18 cellular contexts compared by ENCODE assay signal in genomic region chr5:115737452-115737851, GRCh38.
"Had no signal": no experiment of that assay in that cellular context is flagged by ENCODE, and none has a peak within 500 bp of the region (broad histone marks: within the 10 kb centered on the region; RNA-seq: fewer than 3 reads in every experiment).

No MANE protein-coding gene starts in this region.

- H3K36me3 ChIP-seq: colonic mucosa, esophagus muscularis mucosa, gastrocnemius medialis, tibial artery had no signal

- H3K27ac ChIP-seq: colonic mucosa, esophagus muscularis mucosa, gastrocnemius medialis had no signal

- H3K4me1 Mint-ChIP-seq: central memory CD8-positive, alpha-beta T cell had no signal

- H3K27me3 ChIP-seq: colonic mucosa, esophagus muscularis mucosa, gastrocnemius medialis, tibial artery had no signal

- H3K4me1 ChIP-seq: colonic mucosa, esophagus muscularis mucosa, gastrocnemius medialis had no signal

- H3K36me3 Mint-ChIP-seq: naive thymus-derived CD8-positive, alpha-beta T cell had no signal

- H3K9me3 ChIP-seq: colonic mucosa, esophagus muscularis mucosa, gastrocnemius medialis, tibial artery had no signal

- H3K27ac Mint-ChIP-seq: activated CD4-positive, alpha-beta T cell treated with anti-CD3 and anti-CD28 coated beads, Interleukin-2, amount 10 ng/mL, durations not matched to agents 7 days and 5 days; activated naive CD4-positive, alpha-beta T cell treated with anti-CD3 and anti-CD28 coated beads, Interleukin-2, amount 50 U/mL, for 72 hours; naive thymus-derived CD8-positive, alpha-beta T cell; progenitor cell of endocrine pancreas had no signal

- H3K9me3 Mint-ChIP-seq: activated CD4-positive, alpha-beta T cell treated with anti-CD3 and anti-CD28 coated beads, Interleukin-2, amount 10 ng/mL, durations not matched to agents 7 days and 5 days; central memory CD8-positive, alpha-beta T cell had no signal

- H3K4me3 Mint-ChIP-seq: activated CD4-positive, alpha-beta T cell treated with anti-CD3 and anti-CD28 coated beads, Interleukin-2, amount 10 ng/mL, durations not matched to agents 7 days and 5 days; central memory CD8-positive, alpha-beta T cell; naive thymus-derived CD8-positive, alpha-beta T cell had no signal

- DNase-seq: activated CD4-positive, alpha-beta T cell treated with anti-CD3 and anti-CD28 coated beads, Interleukin-2, amount 10 ng/mL, durations not matched to agents 7 days and 5 days; activated T-cell treated with anti-CD3 and anti-CD28 coated beads, Interleukin-2, amount 50 U/mL, for 1 hour; colonic mucosa; gastrocnemius medialis; hippocampal formation; kidney; naive thymus-derived CD8-positive, alpha-beta T cell; retina; stimulated activated CD4-positive, alpha-beta T cell treated with anti-CD3 and anti-CD28 coated beads, Interleukin-2, amount 100 ng/mL, for 48 hours; stimulated activated naive CD4-positive, alpha-beta T cell; substantia nigra; tibial artery had no signal

- H3K4me3 ChIP-seq: colonic mucosa, esophagus muscularis mucosa, gastrocnemius medialis, tibial artery had no signal

- ATAC-seq: activated CD4-positive, CD25-positive, alpha-beta regulatory T cell treated with anti-CD3 and anti-CD28 coated beads, Interleukin-2, amount 50 U/mL, for 24 hours; gastrocnemius medialis; naive thymus-derived CD8-positive, alpha-beta T cell; SK-N-SH treated with all-trans-retinoic acid at 6 μM for 48 hours had no signal
